1 cellular context compared by ENCODE assay signal in the genomic region with DNA sequence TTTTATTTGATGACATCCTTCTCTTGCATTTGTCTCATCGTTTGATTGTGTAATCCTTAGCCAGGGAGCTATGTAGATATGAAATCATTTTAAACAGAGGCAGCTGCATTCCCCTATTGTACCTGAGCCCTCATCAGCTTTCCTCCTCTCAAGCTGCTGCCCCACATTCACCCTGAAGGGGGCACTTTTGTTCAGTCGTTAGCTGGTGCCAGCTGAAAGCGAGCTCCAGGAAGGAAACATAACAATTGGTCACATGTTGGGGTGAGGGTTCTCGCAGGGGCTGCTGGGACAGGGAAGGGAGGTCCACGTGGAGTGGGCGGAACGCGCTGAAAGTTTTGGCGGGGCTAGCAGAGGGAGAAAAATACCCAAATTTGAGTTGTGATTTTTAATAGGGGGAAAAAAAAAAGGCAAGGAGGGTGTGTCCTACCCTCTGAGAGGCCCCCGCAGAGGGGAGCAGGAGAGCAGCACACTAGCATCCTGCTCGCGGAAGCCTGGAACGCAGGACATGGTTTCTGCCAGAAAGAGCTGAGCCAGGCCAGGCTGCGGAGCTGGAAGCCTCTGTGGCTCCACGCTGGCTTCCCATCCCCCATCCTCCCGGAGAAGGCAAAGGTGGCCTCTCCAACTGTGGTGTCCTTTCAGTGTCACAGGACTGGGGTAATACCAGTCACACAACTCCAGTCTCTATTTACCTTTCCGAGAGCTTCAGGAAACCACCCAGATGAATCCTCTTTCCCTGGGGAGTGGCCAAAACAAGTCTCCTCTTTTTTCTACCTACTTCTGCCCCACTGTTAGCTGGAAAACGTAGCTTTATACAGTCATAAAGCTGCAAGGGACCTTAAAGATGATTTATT.
TF ChIP-seq lines count a peak whose summit lies in the region.

No MANE protein-coding gene starts in this region.

TF ChIP-seq in HEK293, 187 proteins besides CTCF, POLR2A, EP300 and RAD21 (continued from another document and continues in another):
- TF ChIP-seq, protein P1, sequence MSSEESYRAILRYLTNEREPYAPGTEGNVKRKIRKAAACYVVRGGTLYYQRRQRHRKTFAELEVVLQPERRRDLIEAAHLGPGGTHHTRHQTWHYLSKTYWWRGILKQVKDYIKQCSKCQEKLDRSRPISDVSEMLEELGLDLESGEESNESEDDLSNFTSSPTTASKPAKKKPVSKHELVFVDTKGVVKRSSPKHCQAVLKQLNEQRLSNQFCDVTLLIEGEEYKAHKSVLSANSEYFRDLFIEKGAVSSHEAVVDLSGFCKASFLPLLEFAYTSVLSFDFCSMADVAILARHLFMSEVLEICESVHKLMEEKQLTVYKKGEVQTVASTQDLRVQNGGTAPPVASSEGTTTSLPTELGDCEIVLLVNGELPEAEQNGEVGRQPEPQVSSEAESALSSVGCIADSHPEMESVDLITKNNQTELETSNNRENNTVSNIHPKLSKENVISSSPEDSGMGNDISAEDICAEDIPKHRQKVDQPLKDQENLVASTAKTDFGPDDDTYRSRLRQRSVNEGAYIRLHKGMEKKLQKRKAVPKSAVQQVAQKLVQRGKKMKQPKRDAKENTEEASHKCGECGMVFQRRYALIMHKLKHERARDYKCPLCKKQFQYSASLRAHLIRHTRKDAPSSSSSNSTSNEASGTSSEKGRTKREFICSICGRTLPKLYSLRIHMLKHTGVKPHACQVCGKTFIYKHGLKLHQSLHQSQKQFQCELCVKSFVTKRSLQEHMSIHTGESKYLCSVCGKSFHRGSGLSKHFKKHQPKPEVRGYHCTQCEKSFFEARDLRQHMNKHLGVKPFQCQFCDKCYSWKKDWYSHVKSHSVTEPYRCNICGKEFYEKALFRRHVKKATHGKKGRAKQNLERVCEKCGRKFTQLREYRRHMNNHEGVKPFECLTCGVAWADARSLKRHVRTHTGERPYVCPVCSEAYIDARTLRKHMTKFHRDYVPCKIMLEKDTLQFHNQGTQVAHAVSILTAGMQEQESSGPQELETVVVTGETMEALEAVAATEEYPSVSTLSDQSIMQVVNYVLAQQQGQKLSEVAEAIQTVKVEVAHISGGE (tag by site-specific recombination; conservative IDR thresholded peaks at IDR 0.05; ENCODE audit: low read depth): peak; percentile 58
- TF ChIP-seq, protein P2, sequence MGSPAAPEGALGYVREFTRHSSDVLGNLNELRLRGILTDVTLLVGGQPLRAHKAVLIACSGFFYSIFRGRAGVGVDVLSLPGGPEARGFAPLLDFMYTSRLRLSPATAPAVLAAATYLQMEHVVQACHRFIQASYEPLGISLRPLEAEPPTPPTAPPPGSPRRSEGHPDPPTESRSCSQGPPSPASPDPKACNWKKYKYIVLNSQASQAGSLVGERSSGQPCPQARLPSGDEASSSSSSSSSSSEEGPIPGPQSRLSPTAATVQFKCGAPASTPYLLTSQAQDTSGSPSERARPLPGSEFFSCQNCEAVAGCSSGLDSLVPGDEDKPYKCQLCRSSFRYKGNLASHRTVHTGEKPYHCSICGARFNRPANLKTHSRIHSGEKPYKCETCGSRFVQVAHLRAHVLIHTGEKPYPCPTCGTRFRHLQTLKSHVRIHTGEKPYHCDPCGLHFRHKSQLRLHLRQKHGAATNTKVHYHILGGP (tag by site-specific recombination; IDR thresholded peaks at IDR 0.05): no peak
- TF ChIP-seq GLI4 (tag by site-specific recombination; IDR thresholded peaks at IDR 0.05) (no peak), ZNF600 (tag by site-specific recombination; IDR thresholded peaks at IDR 0.05) (peak; percentile 86), KLF1 (tag by site-specific recombination; IDR thresholded peaks at IDR 0.05) (peak; percentile 8; the same call in 1 of the 2 replicates), KLF8 (tag by site-specific recombination; IDR thresholded peaks at IDR 0.05) (peak; percentile 72), ZNF707 (tag by site-specific recombination; IDR thresholded peaks at IDR 0.05) (no peak), KLF16 (tag by site-specific recombination; IDR thresholded peaks at IDR 0.05) (peak; percentile 76), ZFHX2 (tag by site-specific recombination; conservative IDR thresholded peaks at IDR 0.05) (peak; percentile 82), ZBTB17 (tag by site-specific recombination; IDR thresholded peaks at IDR 0.05) (peak; percentile 94), ZNF548 (tag by site-specific recombination; IDR thresholded peaks at IDR 0.05) (no peak), ZNF223 (tag by site-specific recombination; IDR thresholded peaks at IDR 0.05) (no peak), ZNF623 (tag by site-specific recombination; IDR thresholded peaks at IDR 0.05) (no peak), HOXA7 (CRISPR knock-in tag; IDR thresholded peaks at IDR 0.05; ENCODE audit: borderline replicate concordance) (no peak), GLIS1 (tag by site-specific recombination; IDR thresholded peaks at IDR 0.05) (peak; percentile 68), ZBTB8A (tag by site-specific recombination; IDR thresholded peaks at IDR 0.05) (peak; percentile 50), SALL2 (tag by site-specific recombination; IDR thresholded peaks at IDR 0.05; ENCODE audit: borderline replicate concordance) (no peak), ZEB2 (tag by site-specific recombination; IDR thresholded peaks at IDR 0.05) (peak; percentile 69), ZNF404 (tag by site-specific recombination; IDR thresholded peaks at IDR 0.05) (no peak), MYNN (tag by site-specific recombination; IDR thresholded peaks at IDR 0.05; ENCODE audit: borderline replicate concordance) (no peak), ZNF146 (tag by site-specific recombination; IDR thresholded peaks at IDR 0.05) (no peak), ZSCAN23 (tag by site-specific recombination; IDR thresholded peaks at IDR 0.05) (no peak), ZNF670 (tag by site-specific recombination; IDR thresholded peaks at IDR 0.05; ENCODE audit: low read depth) (no peak), ZNF660 (tag by site-specific recombination; IDR thresholded peaks at IDR 0.05) (peak; percentile 66; the same call in 1 of the 2 replicates), KLF9 (tag by site-specific recombination; IDR thresholded peaks at IDR 0.05; ENCODE audit: low read depth) (peak; percentile 92), ZNF629 (tag by site-specific recombination; IDR thresholded peaks at IDR 0.05) (peak; percentile 54), ZNF549 (tag by site-specific recombination; IDR thresholded peaks at IDR 0.05) (no peak), ZNF621 (tag by site-specific recombination; IDR thresholded peaks at IDR 0.05) (no peak), ZNF433 (tag by site-specific recombination; IDR thresholded peaks at IDR 0.05; ENCODE audit: low read depth) (no peak), TRIM28 (IDR thresholded peaks at IDR 0.05; ENCODE audit: borderline replicate concordance, low read length) (no peak)
- TF ChIP-seq, protein P3, sequence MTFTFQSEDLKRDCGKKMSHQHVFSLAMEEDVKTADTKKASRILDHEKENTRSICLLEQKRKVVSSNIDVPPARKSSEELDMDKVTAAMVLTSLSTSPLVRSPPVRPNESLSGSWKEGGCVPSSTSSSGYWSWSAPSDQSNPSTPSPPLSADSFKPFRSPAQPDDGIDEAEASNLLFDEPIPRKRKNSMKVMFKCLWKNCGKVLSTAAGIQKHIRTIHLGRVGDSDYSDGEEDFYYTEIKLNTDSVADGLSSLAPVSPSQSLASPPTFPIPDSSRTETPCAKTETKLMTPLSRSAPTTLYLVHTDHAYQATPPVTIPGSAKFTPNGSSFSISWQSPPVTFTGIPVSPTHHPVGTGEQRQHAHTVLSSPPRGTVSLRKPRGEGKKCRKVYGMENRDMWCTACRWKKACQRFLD (tag by site-specific recombination; IDR thresholded peaks at IDR 0.05): no peak
- TF ChIP-seq, protein P4, sequence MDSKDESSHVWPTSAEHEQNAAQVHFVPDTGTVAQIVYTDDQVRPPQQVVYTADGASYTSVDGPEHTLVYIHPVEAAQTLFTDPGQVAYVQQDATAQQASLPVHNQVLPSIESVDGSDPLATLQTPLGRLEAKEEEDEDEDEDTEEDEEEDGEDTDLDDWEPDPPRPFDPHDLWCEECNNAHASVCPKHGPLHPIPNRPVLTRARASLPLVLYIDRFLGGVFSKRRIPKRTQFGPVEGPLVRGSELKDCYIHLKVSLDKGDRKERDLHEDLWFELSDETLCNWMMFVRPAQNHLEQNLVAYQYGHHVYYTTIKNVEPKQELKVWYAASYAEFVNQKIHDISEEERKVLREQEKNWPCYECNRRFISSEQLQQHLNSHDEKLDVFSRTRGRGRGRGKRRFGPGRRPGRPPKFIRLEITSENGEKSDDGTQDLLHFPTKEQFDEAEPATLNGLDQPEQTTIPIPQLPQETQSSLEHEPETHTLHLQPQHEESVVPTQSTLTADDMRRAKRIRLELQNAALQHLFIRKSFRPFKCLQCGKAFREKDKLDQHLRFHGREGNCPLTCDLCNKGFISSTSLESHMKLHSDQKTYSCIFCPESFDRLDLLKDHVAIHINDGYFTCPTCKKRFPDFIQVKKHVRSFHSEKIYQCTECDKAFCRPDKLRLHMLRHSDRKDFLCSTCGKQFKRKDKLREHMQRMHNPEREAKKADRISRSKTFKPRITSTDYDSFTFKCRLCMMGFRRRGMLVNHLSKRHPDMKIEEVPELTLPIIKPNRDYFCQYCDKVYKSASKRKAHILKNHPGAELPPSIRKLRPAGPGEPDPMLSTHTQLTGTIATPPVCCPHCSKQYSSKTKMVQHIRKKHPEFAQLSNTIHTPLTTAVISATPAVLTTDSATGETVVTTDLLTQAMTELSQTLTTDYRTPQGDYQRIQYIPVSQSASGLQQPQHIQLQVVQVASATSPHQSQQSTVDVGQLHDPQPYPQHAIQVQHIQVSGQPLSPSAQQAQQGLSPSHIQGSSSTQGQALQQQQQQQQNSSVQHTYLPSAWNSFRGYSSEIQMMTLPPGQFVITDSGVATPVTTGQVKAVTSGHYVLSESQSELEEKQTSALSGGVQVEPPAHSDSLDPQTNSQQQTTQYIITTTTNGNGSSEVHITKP (tag by site-specific recombination; IDR thresholded peaks at IDR 0.05): peak; percentile 95
- TF ChIP-seq, protein P5, sequence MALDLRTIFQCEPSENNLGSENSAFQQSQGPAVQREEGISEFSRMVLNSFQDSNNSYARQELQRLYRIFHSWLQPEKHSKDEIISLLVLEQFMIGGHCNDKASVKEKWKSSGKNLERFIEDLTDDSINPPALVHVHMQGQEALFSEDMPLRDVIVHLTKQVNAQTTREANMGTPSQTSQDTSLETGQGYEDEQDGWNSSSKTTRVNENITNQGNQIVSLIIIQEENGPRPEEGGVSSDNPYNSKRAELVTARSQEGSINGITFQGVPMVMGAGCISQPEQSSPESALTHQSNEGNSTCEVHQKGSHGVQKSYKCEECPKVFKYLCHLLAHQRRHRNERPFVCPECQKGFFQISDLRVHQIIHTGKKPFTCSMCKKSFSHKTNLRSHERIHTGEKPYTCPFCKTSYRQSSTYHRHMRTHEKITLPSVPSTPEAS (tag by site-specific recombination; IDR thresholded peaks at IDR 0.05): peak; percentile 16; the same call in 1 of the 2 replicates
- TF ChIP-seq, protein P6, sequence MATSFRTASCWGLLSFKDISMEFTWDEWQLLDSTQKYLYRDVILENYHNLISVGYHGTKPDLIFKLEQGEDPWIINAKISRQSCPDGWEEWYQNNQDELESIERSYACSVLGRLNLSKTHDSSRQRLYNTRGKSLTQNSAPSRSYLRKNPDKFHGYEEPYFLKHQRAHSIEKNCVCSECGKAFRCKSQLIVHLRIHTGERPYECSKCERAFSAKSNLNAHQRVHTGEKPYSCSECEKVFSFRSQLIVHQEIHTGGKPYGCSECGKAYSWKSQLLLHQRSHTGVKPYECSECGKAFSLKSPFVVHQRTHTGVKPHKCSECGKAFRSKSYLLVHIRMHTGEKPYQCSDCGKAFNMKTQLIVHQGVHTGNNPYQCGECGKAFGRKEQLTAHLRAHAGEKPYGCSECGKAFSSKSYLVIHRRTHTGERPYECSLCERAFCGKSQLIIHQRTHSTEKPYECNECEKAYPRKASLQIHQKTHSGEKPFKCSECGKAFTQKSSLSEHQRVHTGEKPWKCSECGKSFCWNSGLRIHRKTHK (tag by site-specific recombination; IDR thresholded peaks at IDR 0.05): no peak
- TF ChIP-seq, protein P7, sequence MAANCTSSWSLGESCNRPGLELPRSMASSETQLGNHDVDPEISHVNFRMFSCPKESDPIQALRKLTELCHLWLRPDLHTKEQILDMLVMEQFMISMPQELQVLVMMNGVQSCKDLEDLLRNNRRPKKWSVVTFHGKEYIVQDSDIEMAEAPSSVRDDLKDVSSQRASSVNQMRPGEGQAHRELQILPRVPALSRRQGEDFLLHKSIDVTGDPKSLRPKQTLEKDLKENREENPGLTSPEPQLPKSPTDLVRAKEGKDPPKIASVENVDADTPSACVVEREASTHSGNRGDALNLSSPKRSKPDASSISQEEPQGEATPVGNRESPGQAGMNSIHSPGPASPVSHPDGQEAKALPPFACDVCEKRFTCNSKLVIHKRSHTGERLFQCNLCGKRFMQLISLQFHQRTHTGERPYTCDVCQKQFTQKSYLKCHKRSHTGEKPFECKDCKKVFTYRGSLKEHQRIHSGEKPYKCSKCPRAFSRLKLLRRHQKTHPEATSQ (tag by site-specific recombination; IDR thresholded peaks at IDR 0.05): no peak
- TF ChIP-seq, protein P8, sequence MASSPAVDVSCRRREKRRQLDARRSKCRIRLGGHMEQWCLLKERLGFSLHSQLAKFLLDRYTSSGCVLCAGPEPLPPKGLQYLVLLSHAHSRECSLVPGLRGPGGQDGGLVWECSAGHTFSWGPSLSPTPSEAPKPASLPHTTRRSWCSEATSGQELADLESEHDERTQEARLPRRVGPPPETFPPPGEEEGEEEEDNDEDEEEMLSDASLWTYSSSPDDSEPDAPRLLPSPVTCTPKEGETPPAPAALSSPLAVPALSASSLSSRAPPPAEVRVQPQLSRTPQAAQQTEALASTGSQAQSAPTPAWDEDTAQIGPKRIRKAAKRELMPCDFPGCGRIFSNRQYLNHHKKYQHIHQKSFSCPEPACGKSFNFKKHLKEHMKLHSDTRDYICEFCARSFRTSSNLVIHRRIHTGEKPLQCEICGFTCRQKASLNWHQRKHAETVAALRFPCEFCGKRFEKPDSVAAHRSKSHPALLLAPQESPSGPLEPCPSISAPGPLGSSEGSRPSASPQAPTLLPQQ (tag by site-specific recombination; IDR thresholded peaks at IDR 0.05): peak; percentile 41; the same call in 1 of the 2 replicates
- TF ChIP-seq, protein P9, sequence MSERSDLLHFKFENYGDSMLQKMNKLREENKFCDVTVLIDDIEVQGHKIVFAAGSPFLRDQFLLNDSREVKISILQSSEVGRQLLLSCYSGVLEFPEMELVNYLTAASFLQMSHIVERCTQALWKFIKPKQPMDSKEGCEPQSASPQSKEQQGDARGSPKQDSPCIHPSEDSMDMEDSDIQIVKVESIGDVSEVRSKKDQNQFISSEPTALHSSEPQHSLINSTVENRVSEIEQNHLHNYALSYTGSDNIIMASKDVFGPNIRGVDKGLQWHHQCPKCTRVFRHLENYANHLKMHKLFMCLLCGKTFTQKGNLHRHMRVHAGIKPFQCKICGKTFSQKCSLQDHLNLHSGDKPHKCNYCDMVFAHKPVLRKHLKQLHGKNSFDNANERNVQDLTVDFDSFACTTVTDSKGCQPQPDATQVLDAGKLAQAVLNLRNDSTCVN (tag by site-specific recombination; optimal IDR thresholded peaks at IDR 0.05): peak; percentile 20
- TF ChIP-seq, protein P10, sequence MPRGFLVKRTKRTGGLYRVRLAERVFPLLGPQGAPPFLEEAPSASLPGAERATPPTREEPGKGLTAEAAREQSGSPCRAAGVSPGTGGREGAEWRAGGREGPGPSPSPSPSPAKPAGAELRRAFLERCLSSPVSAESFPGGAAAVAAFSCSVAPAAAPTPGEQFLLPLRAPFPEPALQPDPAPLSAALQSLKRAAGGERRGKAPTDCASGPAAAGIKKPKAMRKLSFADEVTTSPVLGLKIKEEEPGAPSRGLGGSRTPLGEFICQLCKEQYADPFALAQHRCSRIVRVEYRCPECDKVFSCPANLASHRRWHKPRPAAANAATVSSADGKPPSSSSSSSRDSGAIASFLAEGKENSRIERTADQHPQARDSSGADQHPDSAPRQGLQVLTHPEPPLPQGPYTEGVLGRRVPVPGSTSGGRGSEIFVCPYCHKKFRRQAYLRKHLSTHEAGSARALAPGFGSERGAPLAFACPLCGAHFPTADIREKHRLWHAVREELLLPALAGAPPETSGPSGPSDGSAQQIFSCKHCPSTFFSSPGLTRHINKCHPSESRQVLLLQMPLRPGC (tag by site-specific recombination; IDR thresholded peaks at IDR 0.05): no peak
